13 cellular contexts compared by ENCODE assay signal in genomic region chr11:110337570-110338193, GRCh38. TPM values are rescaled to one million over a fixed set of nuclear protein-coding genes. Genes with fewer than 3 reads are reported as not detected.
A peak's percentile ranks its signal among the peaks of the same experiment; 100 is the strongest.
DNase-seq lines count a peak whose midpoint lies in the region; ATAC-seq, FAIRE-seq and TF ChIP-seq lines count a peak whose summit lies in the region.
"Had no signal": no experiment of that assay in that cellular context is flagged by ENCODE, and none has a peak within 500 bp of the region (broad histone marks: within the 10 kb centered on the region; RNA-seq: fewer than 3 reads in every experiment).

No MANE protein-coding gene starts in this region.

- no peak overlapping the region for H3K27ac ChIP-seq in caudate nucleus (ENCODE audit: low read depth, low read length)
- H3K27ac ChIP-seq: HL-60, testis, VCaP had no signal

- H3K4me3 ChIP-seq in bronchial epithelial cell (ENCODE audit: low read depth, low read length), result no peak overlapping the region
- H3K4me3 ChIP-seq: testis had no signal

- TF ChIP-seq CTCF in bronchial epithelial cell (IDR thresholded peaks at IDR 0.05; ENCODE audit: insufficient read depth, low read length, severe bottlenecking), result no peak

- no peak for DNase-seq in activated CD4-positive, CD25-positive, alpha-beta regulatory T cell treated with anti-CD3 and anti-CD28 coated beads, Interleukin-2, amount 50 U/mL, for 72 hours
- DNase-seq in RKO (ENCODE audit: low spot score) (peak; percentile 3), bronchial epithelial cell (ENCODE audit: low read depth) (peak; percentile 92), renal cortical epithelial cell (ENCODE audit: low read depth) (peak; percentile 32), caudate nucleus (lab: John Stamatoyannopoulos, UW) (no peak), SHP77 (lab: John Stamatoyannopoulos, UW) (no peak), middle frontal gyrus (ENCODE audit: extremely low spot score, low spot score) (no peak)
- DNase-seq: right cardiac atrium, testis had no signal

- no peaks in the 10 kb centered on the region for H3K36me3 ChIP-seq in bronchial epithelial cell (ENCODE audit: control insufficient read depth, insufficient read depth, low read length)

- ATAC-seq in activated CD4-positive, CD25-positive, alpha-beta regulatory T cell treated with anti-CD3 and anti-CD28 coated beads, Interleukin-2, amount 50 U/mL, for 24 hours, result peak; percentile 89 to 93
- ATAC-seq: right cardiac atrium had no signal

- no peaks in the 10 kb centered on the region for H3K27me3 ChIP-seq in bronchial epithelial cell (ENCODE audit: control insufficient read depth, insufficient read depth, low read length)
- H3K27me3 ChIP-seq: testis had no signal

- no peak for FAIRE-seq in bronchial epithelial cell (lab: Jason Lieb, UNC)
- FAIRE-seq: A204.1 had no signal

RNA-seq across cellular contexts. Expression of gene RDX, which starts 41.3 kb away (rescaled TPM):
- 88.2 and 93.2 TPM in 2 replicates for total RNA-seq in bronchial epithelial cell
- total RNA-seq in renal cortical epithelial cell, result 76.4 and 126 TPM in 2 replicates

Comparison
In these comparisons a context has a peak if more than half of its experiments do, and no peak if none do; other contexts are left out.
1. DNase-seq: peak in RKO (single experiment), bronchial epithelial cell (single experiment) and renal cortical epithelial cell (single experiment); none in activated CD4-positive, CD25-positive, alpha-beta regulatory T cell treated with anti-CD3 and anti-CD28 coated beads, Interleukin-2, amount 50 U/mL, for 72 hours (single experiment), caudate nucleus (0 of 61), SHP77 (0 of 2) and middle frontal gyrus (single experiment).